1 cellular context compared by ENCODE assay signal in the genomic region with DNA sequence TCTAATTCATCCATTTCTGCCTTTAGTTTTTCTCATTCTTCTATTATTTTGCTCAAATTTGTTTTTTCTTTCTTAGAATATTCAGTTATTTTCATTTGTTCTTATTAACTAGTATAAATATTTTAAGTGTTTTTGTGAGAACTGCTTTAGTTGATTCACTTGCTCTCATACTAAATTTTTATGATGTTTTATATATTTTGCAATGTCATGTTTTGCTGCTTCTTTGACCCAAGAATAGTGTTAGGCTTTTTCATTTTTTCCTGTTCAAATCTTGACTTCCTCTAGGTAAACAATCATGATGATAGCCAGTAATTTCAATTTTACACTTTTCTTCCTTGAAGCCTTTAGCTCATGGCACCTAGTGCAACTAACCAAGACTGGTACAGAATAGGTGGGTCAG.
TF ChIP-seq lines count a peak whose summit lies in the region.

No MANE protein-coding gene starts in this region.

TF ChIP-seq in K562, 482 proteins besides CTCF, POLR2A, EP300 and RAD21 (continued from another document and continues in another):
- no peak for TF ChIP-seq BRCA1 (IDR thresholded peaks at IDR 0.05)
- TF ChIP-seq BRCA1 (CRISPR knock-in tag; IDR thresholded peaks at IDR 0.05) = no peak
- no peak for TF ChIP-seq ETV6 (IDR thresholded peaks at IDR 0.05; ENCODE audit: borderline replicate concordance in 1 of 2, low read depth in 2 of 2, low read length in 1 of 2)
- no peak for TF ChIP-seq ETV6 (CRISPR knock-in tag; IDR thresholded peaks at IDR 0.05; ENCODE audit: borderline replicate concordance)
- TF ChIP-seq, protein P1, sequence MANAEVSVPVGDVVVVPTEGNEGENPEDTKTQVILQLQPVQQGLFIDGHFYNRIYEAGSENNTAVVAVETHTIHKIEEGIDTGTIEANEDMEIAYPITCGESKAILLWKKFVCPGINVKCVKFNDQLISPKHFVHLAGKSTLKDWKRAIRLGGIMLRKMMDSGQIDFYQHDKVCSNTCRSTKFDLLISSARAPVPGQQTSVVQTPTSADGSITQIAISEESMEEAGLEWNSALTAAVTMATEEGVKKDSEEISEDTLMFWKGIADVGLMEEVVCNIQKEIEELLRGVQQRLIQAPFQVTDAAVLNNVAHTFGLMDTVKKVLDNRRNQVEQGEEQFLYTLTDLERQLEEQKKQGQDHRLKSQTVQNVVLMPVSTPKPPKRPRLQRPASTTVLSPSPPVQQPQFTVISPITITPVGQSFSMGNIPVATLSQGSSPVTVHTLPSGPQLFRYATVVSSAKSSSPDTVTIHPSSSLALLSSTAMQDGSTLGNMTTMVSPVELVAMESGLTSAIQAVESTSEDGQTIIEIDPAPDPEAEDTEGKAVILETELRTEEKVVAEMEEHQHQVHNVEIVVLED (CRISPR knock-in tag; IDR thresholded peaks at IDR 0.05) = no peak
- TF ChIP-seq XRCC5 (IDR thresholded peaks at IDR 0.05; ENCODE audit: low read depth, low read length) = no peak
- TF ChIP-seq ZSCAN32 (CRISPR knock-in tag; IDR thresholded peaks at IDR 0.05) = no peak
- no peak for TF ChIP-seq SAFB (IDR thresholded peaks at IDR 0.05; ENCODE audit: borderline replicate concordance, low read depth, low read length)
- TF ChIP-seq RFX5 (IDR thresholded peaks at IDR 0.05; ENCODE audit: low read depth, low read length) = no peak
- no peak for TF ChIP-seq KAT7 (CRISPR knock-in tag; IDR thresholded peaks at IDR 0.05; ENCODE audit: borderline replicate concordance)
- no peak for TF ChIP-seq ZFPM2 (CRISPR knock-in tag; IDR thresholded peaks at IDR 0.05)
- TF ChIP-seq NFE2L1 (tag; IDR thresholded peaks at IDR 0.05; ENCODE audit: borderline replicate concordance, low read depth) = peak; percentile 18; the same call in 1 of the 2 replicates
- peak; percentile 26; the same call in 1 of the 2 replicates for TF ChIP-seq MAFF (IDR thresholded peaks at IDR 0.05; ENCODE audit: low read length)
- TF ChIP-seq, protein P2, sequence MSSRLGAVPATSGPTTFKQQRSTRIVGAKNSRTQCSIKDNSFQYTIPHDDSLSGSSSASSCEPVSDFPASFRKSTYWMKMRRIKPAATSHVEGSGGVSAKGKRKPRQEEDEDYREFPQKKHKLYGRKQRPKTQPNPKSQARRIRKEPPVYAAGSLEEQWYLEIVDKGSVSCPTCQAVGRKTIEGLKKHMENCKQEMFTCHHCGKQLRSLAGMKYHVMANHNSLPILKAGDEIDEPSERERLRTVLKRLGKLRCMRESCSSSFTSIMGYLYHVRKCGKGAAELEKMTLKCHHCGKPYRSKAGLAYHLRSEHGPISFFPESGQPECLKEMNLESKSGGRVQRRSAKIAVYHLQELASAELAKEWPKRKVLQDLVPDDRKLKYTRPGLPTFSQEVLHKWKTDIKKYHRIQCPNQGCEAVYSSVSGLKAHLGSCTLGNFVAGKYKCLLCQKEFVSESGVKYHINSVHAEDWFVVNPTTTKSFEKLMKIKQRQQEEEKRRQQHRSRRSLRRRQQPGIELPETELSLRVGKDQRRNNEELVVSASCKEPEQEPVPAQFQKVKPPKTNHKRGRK (tag; IDR thresholded peaks at IDR 0.05) = 0 out of 2 replicates have a peak, but pooled peaks have one; percentile 15
- TF ChIP-seq NFIC (IDR thresholded peaks at IDR 0.05) = no peak
- TF ChIP-seq YY1 (IDR thresholded peaks at IDR 0.05; ENCODE audit: borderline replicate concordance in 1 of 3, control insufficient read depth in 1 of 3, extremely low read depth in 1 of 3, insufficient read depth in 3 of 3, insufficient read length in 1 of 3, insufficient replicate concordance in 2 of 3, low read depth in 1 of 3, low read length in 2 of 3) = no peak
- no peak for TF ChIP-seq KDM5B (IDR thresholded peaks at IDR 0.05; ENCODE audit: insufficient replicate concordance, low read depth, low read length)
- TF ChIP-seq ZNF668 (CRISPR knock-in tag; IDR thresholded peaks at IDR 0.05) = no peak
- no peak for TF ChIP-seq ZNF354B (CRISPR knock-in tag; IDR thresholded peaks at IDR 0.05)
- TF ChIP-seq CSDE1 (IDR thresholded peaks at IDR 0.05) = no peak
- TF ChIP-seq RNF2 (IDR thresholded peaks at IDR 0.05) = no peak
- TF ChIP-seq ZNF707 (CRISPR knock-in tag; conservative IDR thresholded peaks at IDR 0.05) = no peak
- TF ChIP-seq, protein P3, sequence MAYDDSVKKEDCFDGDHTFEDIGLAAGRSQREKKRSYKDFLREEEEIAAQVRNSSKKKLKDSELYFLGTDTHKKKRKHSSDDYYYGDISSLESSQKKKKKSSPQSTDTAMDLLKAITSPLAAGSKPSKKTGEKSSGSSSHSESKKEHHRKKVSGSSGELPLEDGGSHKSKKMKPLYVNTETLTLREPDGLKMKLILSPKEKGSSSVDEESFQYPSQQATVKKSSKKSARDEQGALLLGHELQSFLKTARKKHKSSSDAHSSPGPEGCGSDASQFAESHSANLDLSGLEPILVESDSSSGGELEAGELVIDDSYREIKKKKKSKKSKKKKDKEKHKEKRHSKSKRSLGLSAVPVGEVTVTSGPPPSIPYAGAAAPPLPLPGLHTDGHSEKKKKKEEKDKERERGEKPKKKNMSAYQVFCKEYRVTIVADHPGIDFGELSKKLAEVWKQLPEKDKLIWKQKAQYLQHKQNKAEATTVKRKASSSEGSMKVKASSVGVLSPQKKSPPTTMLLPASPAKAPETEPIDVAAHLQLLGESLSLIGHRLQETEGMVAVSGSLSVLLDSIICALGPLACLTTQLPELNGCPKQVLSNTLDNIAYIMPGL (CRISPR knock-in tag; IDR thresholded peaks at IDR 0.05) = no peak
- TF ChIP-seq SMARCE1 (IDR thresholded peaks at IDR 0.05) = no peak
- TF ChIP-seq, protein P4, sequence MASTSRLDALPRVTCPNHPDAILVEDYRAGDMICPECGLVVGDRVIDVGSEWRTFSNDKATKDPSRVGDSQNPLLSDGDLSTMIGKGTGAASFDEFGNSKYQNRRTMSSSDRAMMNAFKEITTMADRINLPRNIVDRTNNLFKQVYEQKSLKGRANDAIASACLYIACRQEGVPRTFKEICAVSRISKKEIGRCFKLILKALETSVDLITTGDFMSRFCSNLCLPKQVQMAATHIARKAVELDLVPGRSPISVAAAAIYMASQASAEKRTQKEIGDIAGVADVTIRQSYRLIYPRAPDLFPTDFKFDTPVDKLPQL (IDR thresholded peaks at IDR 0.05; ENCODE audit: extremely low read depth, insufficient read length) = no peak
- TF ChIP-seq ILF3 (IDR thresholded peaks at IDR 0.05; ENCODE audit: borderline replicate concordance) = no peak
- peak; percentile 49; the same call in 1 of the 2 replicates for TF ChIP-seq BACH1 (tag; IDR thresholded peaks at IDR 0.05)
- no peak for TF ChIP-seq ZNF212 (CRISPR knock-in tag; IDR thresholded peaks at IDR 0.05)
- peak; percentile 73 for TF ChIP-seq ZNF316 (IDR thresholded peaks at IDR 0.05)
- TF ChIP-seq SP2 (IDR thresholded peaks at IDR 0.05; ENCODE audit: extremely low read depth, low read depth, low read length, poor library complexity, severe bottlenecking) = no peak
- no peak for TF ChIP-seq SREBF2 (CRISPR knock-in tag; IDR thresholded peaks at IDR 0.05)
- no peak for TF ChIP-seq KLF13 (tag; IDR thresholded peaks at IDR 0.05; ENCODE audit: borderline replicate concordance, low read depth)
- no peak for TF ChIP-seq ZBTB7A (IDR thresholded peaks at IDR 0.05; ENCODE audit: borderline replicate concordance, control insufficient read depth, low read depth, low read length)
- TF ChIP-seq, protein P5, sequence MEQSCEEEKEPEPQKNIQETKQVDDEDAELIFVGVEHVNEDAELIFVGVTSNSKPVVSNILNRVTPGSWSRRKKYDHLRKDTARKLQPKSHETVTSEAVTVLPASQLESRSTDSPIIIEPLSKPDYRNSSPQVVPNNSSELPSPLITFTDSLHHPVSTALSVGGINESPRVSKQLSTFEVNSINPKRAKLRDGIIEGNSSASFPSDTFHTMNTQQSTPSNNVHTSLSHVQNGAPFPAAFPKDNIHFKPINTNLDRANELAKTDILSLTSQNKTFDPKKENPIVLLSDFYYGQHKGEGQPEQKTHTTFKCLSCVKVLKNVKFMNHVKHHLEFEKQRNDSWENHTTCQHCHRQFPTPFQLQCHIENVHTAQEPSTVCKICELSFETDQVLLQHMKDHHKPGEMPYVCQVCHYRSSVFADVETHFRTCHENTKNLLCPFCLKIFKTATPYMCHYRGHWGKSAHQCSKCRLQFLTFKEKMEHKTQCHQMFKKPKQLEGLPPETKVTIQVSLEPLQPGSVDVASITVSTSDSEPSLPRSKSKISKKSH (CRISPR knock-in tag; IDR thresholded peaks at IDR 0.05) = no peak
- TF ChIP-seq, protein P6, sequence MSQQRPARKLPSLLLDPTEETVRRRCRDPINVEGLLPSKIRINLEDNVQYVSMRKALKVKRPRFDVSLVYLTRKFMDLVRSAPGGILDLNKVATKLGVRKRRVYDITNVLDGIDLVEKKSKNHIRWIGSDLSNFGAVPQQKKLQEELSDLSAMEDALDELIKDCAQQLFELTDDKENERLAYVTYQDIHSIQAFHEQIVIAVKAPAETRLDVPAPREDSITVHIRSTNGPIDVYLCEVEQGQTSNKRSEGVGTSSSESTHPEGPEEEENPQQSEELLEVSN (IDR thresholded peaks at IDR 0.05; ENCODE audit: borderline replicate concordance in 1 of 2, extremely low read depth in 1 of 2, insufficient read depth in 1 of 2, insufficient read length in 1 of 2, low read depth in 1 of 2, low read length in 1 of 2, poor library complexity in 1 of 2, severe bottlenecking in 1 of 2) = no peak
- no peak for TF ChIP-seq ZNF224 (CRISPR knock-in tag; IDR thresholded peaks at IDR 0.05)
- TF ChIP-seq, protein P7, sequence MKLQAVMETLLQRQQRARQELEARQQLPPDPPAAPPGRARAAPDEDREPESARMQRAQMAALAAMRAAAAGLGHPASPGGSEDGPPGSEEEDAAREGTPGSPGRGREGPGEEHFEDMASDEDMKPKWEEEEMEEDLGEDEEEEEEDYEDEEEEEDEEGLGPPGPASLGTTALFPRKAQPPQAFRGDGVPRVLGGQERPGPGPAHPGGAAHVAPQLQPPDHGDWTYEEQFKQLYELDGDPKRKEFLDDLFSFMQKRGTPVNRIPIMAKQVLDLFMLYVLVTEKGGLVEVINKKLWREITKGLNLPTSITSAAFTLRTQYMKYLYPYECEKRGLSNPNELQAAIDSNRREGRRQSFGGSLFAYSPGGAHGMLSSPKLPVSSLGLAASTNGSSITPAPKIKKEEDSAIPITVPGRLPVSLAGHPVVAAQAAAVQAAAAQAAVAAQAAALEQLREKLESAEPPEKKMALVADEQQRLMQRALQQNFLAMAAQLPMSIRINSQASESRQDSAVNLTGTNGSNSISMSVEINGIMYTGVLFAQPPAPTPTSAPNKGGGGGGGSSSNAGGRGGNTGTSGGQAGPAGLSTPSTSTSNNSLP (IDR thresholded peaks at IDR 0.05; ENCODE audit: borderline replicate concordance, low read depth, low read length) = no peak
- TF ChIP-seq PTRF (tag; IDR thresholded peaks at IDR 0.05) = no peak
- no peak for TF ChIP-seq ESRRA (IDR thresholded peaks at IDR 0.05; ENCODE audit: borderline replicate concordance, low read depth)
- no peak for TF ChIP-seq CHCHD3 (CRISPR knock-in tag; IDR thresholded peaks at IDR 0.05)
- no peak for TF ChIP-seq ZNF431 (CRISPR knock-in tag; IDR thresholded peaks at IDR 0.05)
- no peak for TF ChIP-seq ZNF699 (CRISPR knock-in tag; IDR thresholded peaks at IDR 0.05; ENCODE audit: insufficient replicate concordance)
- TF ChIP-seq PHTF2 (CRISPR knock-in tag; IDR thresholded peaks at IDR 0.05) = no peak
- TF ChIP-seq, protein P8, sequence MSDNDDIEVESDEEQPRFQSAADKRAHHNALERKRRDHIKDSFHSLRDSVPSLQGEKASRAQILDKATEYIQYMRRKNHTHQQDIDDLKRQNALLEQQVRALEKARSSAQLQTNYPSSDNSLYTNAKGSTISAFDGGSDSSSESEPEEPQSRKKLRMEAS (CRISPR knock-in tag; IDR thresholded peaks at IDR 0.05) = no peak
- no peak for TF ChIP-seq HNRNPK (IDR thresholded peaks at IDR 0.05; ENCODE audit: low read depth, low read length, poor library complexity, severe bottlenecking)
- peak; percentile 57; the same call in 1 of the 2 replicates for TF ChIP-seq MAFG (tag; conservative IDR thresholded peaks at IDR 0.05)
- no peak for TF ChIP-seq PHF21A (IDR thresholded peaks at IDR 0.05; ENCODE audit: borderline replicate concordance, low read depth)
- no peak for TF ChIP-seq HNRNPLL (IDR thresholded peaks at IDR 0.05; ENCODE audit: low read depth, low read length, poor library complexity, severe bottlenecking)
- TF ChIP-seq U2AF2 (optimal IDR thresholded peaks at IDR 0.05; ENCODE audit: low read depth, low read length) = no peak
- no peak for TF ChIP-seq NONO (IDR thresholded peaks at IDR 0.05; ENCODE audit: low read depth in 2 of 2, low read length in 1 of 2)
- TF ChIP-seq, protein P9, sequence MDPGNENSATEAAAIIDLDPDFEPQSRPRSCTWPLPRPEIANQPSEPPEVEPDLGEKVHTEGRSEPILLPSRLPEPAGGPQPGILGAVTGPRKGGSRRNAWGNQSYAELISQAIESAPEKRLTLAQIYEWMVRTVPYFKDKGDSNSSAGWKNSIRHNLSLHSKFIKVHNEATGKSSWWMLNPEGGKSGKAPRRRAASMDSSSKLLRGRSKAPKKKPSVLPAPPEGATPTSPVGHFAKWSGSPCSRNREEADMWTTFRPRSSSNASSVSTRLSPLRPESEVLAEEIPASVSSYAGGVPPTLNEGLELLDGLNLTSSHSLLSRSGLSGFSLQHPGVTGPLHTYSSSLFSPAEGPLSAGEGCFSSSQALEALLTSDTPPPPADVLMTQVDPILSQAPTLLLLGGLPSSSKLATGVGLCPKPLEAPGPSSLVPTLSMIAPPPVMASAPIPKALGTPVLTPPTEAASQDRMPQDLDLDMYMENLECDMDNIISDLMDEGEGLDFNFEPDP (CRISPR knock-in tag; IDR thresholded peaks at IDR 0.05) = no peak
- TF ChIP-seq HNRNPH1 (optimal IDR thresholded peaks at IDR 0.05; ENCODE audit: low read depth, low read length) = no peak
- TF ChIP-seq C11orf30 (IDR thresholded peaks at IDR 0.05; ENCODE audit: low read depth) = peak; percentile 44; the same call in 1 of the 2 replicates
- TF ChIP-seq, protein P10, sequence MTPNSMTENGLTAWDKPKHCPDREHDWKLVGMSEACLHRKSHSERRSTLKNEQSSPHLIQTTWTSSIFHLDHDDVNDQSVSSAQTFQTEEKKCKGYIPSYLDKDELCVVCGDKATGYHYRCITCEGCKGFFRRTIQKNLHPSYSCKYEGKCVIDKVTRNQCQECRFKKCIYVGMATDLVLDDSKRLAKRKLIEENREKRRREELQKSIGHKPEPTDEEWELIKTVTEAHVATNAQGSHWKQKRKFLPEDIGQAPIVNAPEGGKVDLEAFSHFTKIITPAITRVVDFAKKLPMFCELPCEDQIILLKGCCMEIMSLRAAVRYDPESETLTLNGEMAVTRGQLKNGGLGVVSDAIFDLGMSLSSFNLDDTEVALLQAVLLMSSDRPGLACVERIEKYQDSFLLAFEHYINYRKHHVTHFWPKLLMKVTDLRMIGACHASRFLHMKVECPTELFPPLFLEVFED (CRISPR knock-in tag; conservative IDR thresholded peaks at IDR 0.05) = no peak
- no peak for TF ChIP-seq HDAC1 (IDR thresholded peaks at IDR 0.05)
- TF ChIP-seq SMAD1 (IDR thresholded peaks at IDR 0.05; ENCODE audit: low read depth, low read length, partially characterized antibody) = no peak
- TF ChIP-seq NR2C1 (IDR thresholded peaks at IDR 0.05) = no peak
- TF ChIP-seq NR2C1 (tag; IDR thresholded peaks at IDR 0.05) = no peak
- TF ChIP-seq, protein P11, sequence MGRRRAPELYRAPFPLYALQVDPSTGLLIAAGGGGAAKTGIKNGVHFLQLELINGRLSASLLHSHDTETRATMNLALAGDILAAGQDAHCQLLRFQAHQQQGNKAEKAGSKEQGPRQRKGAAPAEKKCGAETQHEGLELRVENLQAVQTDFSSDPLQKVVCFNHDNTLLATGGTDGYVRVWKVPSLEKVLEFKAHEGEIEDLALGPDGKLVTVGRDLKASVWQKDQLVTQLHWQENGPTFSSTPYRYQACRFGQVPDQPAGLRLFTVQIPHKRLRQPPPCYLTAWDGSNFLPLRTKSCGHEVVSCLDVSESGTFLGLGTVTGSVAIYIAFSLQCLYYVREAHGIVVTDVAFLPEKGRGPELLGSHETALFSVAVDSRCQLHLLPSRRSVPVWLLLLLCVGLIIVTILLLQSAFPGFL (CRISPR knock-in tag; IDR thresholded peaks at IDR 0.05) = no peak
- no peak for TF ChIP-seq L3MBTL2 (IDR thresholded peaks at IDR 0.05)
